16 cellular contexts compared by ENCODE assay signal in the genomic region with DNA sequence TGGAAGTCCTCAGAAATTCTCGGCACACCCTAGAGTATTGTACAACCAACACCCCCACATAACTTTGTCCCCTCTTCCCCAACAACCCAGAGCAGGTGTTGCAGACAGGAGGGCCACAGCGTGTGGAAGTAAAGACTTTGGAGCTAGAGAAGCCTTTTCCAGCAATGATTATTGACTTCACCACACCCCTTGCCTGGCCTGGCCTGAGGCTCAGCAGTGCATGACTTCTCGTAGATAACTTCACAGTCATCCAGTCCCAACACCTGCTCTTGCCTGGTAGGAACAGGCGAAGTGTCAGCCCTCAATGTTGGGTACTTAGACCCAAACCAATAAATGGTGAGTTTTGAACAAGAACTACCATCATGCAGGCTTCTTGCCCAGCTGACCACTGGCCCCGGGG. TPM values are rescaled to one million over a fixed set of nuclear protein-coding genes. Genes with fewer than 3 reads are reported as not detected.
DNase-seq lines count a peak whose midpoint lies in the region; ATAC-seq, FAIRE-seq and TF ChIP-seq lines count a peak whose summit lies in the region.
"Had no signal": no experiment of that assay in that cellular context is flagged by ENCODE, and none has a peak within 500 bp of the region (broad histone marks: within the 10 kb centered on the region; RNA-seq: fewer than 3 reads in every experiment).

No MANE protein-coding gene starts in this region.

- no TSS peak for BruUV-seq in IMR-90 (replicated peaks; lab: Mats Ljungman, UMichigan)

- H3K27ac ChIP-seq in right atrium auricular region = peak overlapping the region in 1 of 2 donors; percentile 90
- H3K27ac ChIP-seq in IMR-90 (ENCODE audit: insufficient read depth, low read length) = no peak overlapping the region
- peak overlapping the region; percentile 52 for H3K27ac ChIP-seq in keratinocyte (ENCODE audit: control insufficient read depth, insufficient read depth, low read length)
- no peak overlapping the region for H3K27ac ChIP-seq in small intestine (ENCODE audit: low read depth in 1 of 2, low read length in 1 of 2)
- H3K27ac ChIP-seq in upper lobe of right lung = no peak overlapping the region
- no peak overlapping the region for H3K27ac ChIP-seq in ovary
- no peak overlapping the region for H3K27ac ChIP-seq in testis
- H3K27ac ChIP-seq: PC-9 had no signal

- H4K8ac ChIP-seq in IMR-90 (ENCODE audit: low read depth in 2 of 2, low read length in 2 of 2) = no peak overlapping the region

- H3K9ac ChIP-seq in IMR-90 (ENCODE audit: low read depth, low read length) = no peak overlapping the region
- H3K9ac ChIP-seq in keratinocyte (ENCODE audit: control insufficient read depth, extremely low read depth, insufficient read depth, low read length) = no peak overlapping the region

- H2AK5ac ChIP-seq in IMR-90 (ENCODE audit: low read depth, low read length) = peak overlapping the region; percentile 68

- H3K14ac ChIP-seq in IMR-90 (replicated peaks; ENCODE audit: low read depth, low read length) = 0 out of 2 replicates have a peak overlapping the region, but pooled peaks have one; percentile 35

- H3K9me3 ChIP-seq in right atrium auricular region (no peaks in the 10 kb centered on the region), IMR-90 (ENCODE audit: control insufficient read depth, insufficient read depth, low read length) (no peaks in the 10 kb centered on the region), keratinocyte (ENCODE audit: control insufficient read depth, low read depth, low read length) (no peaks in the 10 kb centered on the region), small intestine (ENCODE audit: control insufficient read depth, low read depth) (no peaks in the 10 kb centered on the region), upper lobe of right lung (no peaks in the 10 kb centered on the region), ovary (no peaks in the 10 kb centered on the region), testis (no peaks in the 10 kb centered on the region)

- H4K20me1 ChIP-seq in IMR-90 (ENCODE audit: insufficient read depth, low read length) = no peaks in the 10 kb centered on the region; the same call in 1 of the 2 replicates
- H4K20me1 ChIP-seq in keratinocyte (ENCODE audit: control insufficient read depth, extremely low read depth, insufficient read depth, low read length) = peaks cover 3% of the 10 kb centered on the region

- H4K91ac ChIP-seq in IMR-90 (ENCODE audit: insufficient read depth, low read depth, low read length) = peak overlapping the region; percentile 27

- peak overlapping the region; percentile 28; the same call in 1 of the 2 replicates for H2BK20ac ChIP-seq in IMR-90 (ENCODE audit: low read depth, low read length)

- TF ChIP-seq EP300 in ovary (IDR thresholded peaks at IDR 0.05) = no peak

- TF ChIP-seq CTCF in right atrium auricular region (IDR thresholded peaks at IDR 0.05) (no peak), IMR-90 (conservative IDR thresholded peaks at IDR 0.05; ENCODE audit: low read depth, low read length) (no peak), keratinocyte (optimal IDR thresholded peaks at IDR 0.05 in 1 of 3, IDR thresholded peaks at IDR 0.05 in 1 of 3, conservative IDR thresholded peaks at IDR 0.05 in 1 of 3; ENCODE audit: extremely low read depth in 1 of 3, insufficient read depth in 2 of 3, low read length in 3 of 3) (no peak), upper lobe of right lung (IDR thresholded peaks at IDR 0.05) (no peak), ovary (IDR thresholded peaks at IDR 0.05) (no peak), testis (IDR thresholded peaks at IDR 0.05) (no peak)

- ATAC-seq in Right ventricle myocardium inferior = no peak
- no peak for ATAC-seq in IMR-90 (ENCODE audit: low read depth)
- no peak for ATAC-seq in upper lobe of right lung
- ATAC-seq: CD8-positive, alpha-beta T cell; SK-N-SH treated with all-trans-retinoic acid at 6 μM for 48 hours had no signal

- peak overlapping the region; percentile 57 for H3K4ac ChIP-seq in IMR-90 (ENCODE audit: low read depth, low read length)

- H3K9me1 ChIP-seq in IMR-90 (ENCODE audit: insufficient read depth, low read length) (peaks cover 21% of the 10 kb centered on the region), keratinocyte (ENCODE audit: control insufficient read depth, extremely low read depth, insufficient read depth, low read length) (peaks cover 2% of the 10 kb centered on the region)

- CTCF ChIA-PET in IMR-90 (lab: Yijun Ruan, JAX) = interaction anchor here (0.9 to 1.2 kb wide), 2 partner anchors 11 to 218 kb away, joined by 3 read pairs; no protein-coding TSS in a partner anchor

- no peak overlapping the region for H3K56ac ChIP-seq in IMR-90 (ENCODE audit: extremely low read depth, insufficient read depth, low read length)

- intact Hi-C loops in Right ventricle myocardium inferior (cut with DNase I) (loop anchor here (2.0 kb wide), 1 partner anchor 219 kb away; no protein-coding TSS in a partner anchor), IMR-90 (cut with micrococcal nuclease) (loop anchor here (5.0 kb wide), 2 partner anchors 154 to 926 kb away; no protein-coding TSS in a partner anchor), upper lobe of right lung (cut with DNase I) (no loop called here), ovary (cut with DNase I) (loop anchor here in 2 of 4 donors (2.0 to 10.0 kb wide), 3 partner anchors 219 to 321 kb away; no protein-coding TSS in a partner anchor), testis (cut with DNase I; ENCODE audit: low total_unique reads) (no loop called here)

- no peak overlapping the region; the same call in 2 of the 3 replicates for H2BK15ac ChIP-seq in IMR-90 (ENCODE audit: low read depth, low read length)

- H3K27me3 ChIP-seq in right atrium auricular region = no peaks in the 10 kb centered on the region
- H3K27me3 ChIP-seq in IMR-90 (ENCODE audit: control insufficient read depth, insufficient read depth, low read length) = no peaks in the 10 kb centered on the region; the same call in 1 of the 2 replicates
- H3K27me3 ChIP-seq in keratinocyte (ENCODE audit: control insufficient read depth, extremely low read depth, insufficient read depth, low read length) = no peaks in the 10 kb centered on the region
- no peaks in the 10 kb centered on the region for H3K27me3 ChIP-seq in small intestine (ENCODE audit: control insufficient read depth in 2 of 2, insufficient read depth in 2 of 2, low read length in 2 of 2)
- no peaks in the 10 kb centered on the region for H3K27me3 ChIP-seq in upper lobe of right lung
- H3K27me3 ChIP-seq in ovary = no peaks in the 10 kb centered on the region
- H3K27me3 ChIP-seq in testis = no peaks in the 10 kb centered on the region

- H3K23ac ChIP-seq in IMR-90 (ENCODE audit: low read depth, low read length) = no peak overlapping the region

- TF ChIP-seq POLR2A in IMR-90 (IDR thresholded peaks at IDR 0.05; ENCODE audit: low read depth, low read length) = no peak
- TF ChIP-seq POLR2A in ovary (IDR thresholded peaks at IDR 0.05) = no peak
- no peak for TF ChIP-seq POLR2A in testis (IDR thresholded peaks at IDR 0.05)

- no peak overlapping the region for H2BK5ac ChIP-seq in IMR-90 (ENCODE audit: low read depth, low read length, poor library complexity, severe bottlenecking)

- TF ChIP-seq RAD21 in IMR-90 (IDR thresholded peaks at IDR 0.05; ENCODE audit: low read length) = no peak

- no peak overlapping the region for H3K4me2 ChIP-seq in IMR-90 (ENCODE audit: low read depth, low read length)
- H3K4me2 ChIP-seq in keratinocyte (ENCODE audit: control insufficient read depth, extremely low read depth, insufficient read depth, low read depth, low read length) = peak overlapping the region; percentile 11

- dilution Hi-C loops in IMR-90 (cut with HindIII; ENCODE audit: low sequenced_read_pairs, unreplicated experiment) (no loop called here), keratinocyte (cut with MboI; ENCODE audit: extremely low pct_ligation_motif_present, low sequenced_read_pairs) (no loop called here)

- POLR2A ChIA-PET in IMR-90 (lab: Charles Lee; ENCODE audit: unreplicated experiment) = no interaction called here

- 100% methylated on average over 1 of the region's 5 CpGs; no CpG with 5 or more reads in 1 of the 2 experiments for WGBS in IMR-90 (ENCODE audit: extremely low coverage in 2 of 2, insufficient read length in 1 of 2), 2 experiments
- 43 to 77% (median 61%) methylated on average over 5 of the region's 5 CpGs for WGBS in small intestine, 3 donors
- WGBS in ovary, 3 donors = 90 to 92% (median 91%) methylated on average over 5 of the region's 5 CpGs
- 80 to 91% methylated on average over 5 of the region's 5 CpGs for WGBS in testis, 2 donors

- H3K4me1 ChIP-seq in right atrium auricular region = peaks cover 0 to 42% of the 10 kb centered on the region in 2 donors
- H3K4me1 ChIP-seq in IMR-90 (ENCODE audit: control insufficient read depth, insufficient read depth, low read length) = peaks cover 12% of the 10 kb centered on the region
- H3K4me1 ChIP-seq in keratinocyte (ENCODE audit: control insufficient read depth, extremely low read depth, insufficient read depth, low read length) = peaks cover 60% of the 10 kb centered on the region
- no peaks in the 10 kb centered on the region for H3K4me1 ChIP-seq in small intestine (ENCODE audit: control insufficient read depth in 2 of 2, insufficient read depth in 1 of 2, low read depth in 1 of 2, low read length in 1 of 2)
- H3K4me1 ChIP-seq in upper lobe of right lung = peaks cover 4% of the 10 kb centered on the region
- H3K4me1 ChIP-seq in ovary (ENCODE audit: insufficient read depth) = no peaks in the 10 kb centered on the region
- peaks cover 4% of the 10 kb centered on the region for H3K4me1 ChIP-seq in testis

- H4K5ac ChIP-seq in IMR-90 (ENCODE audit: low read depth, low read length) = no peak overlapping the region

- H2BK120ac ChIP-seq in IMR-90 (ENCODE audit: low read depth, low read length) = peak overlapping the region; percentile 24

- H3K36me3 ChIP-seq in right atrium auricular region (peaks cover 35% of the 10 kb centered on the region), IMR-90 (ENCODE audit: control insufficient read depth, insufficient read depth, low read length) (peaks cover 3% of the 10 kb centered on the region), keratinocyte (ENCODE audit: control insufficient read depth in 2 of 2, extremely low read depth in 1 of 2, insufficient read depth in 2 of 2, low read length in 2 of 2) (peaks cover 6 to 7% of the 10 kb centered on the region in 2 experiments), small intestine (ENCODE audit: control insufficient read depth in 2 of 2, insufficient read depth in 2 of 2, low read length in 2 of 2) (peaks cover 14 to 17% of the 10 kb centered on the region in 2 donors), upper lobe of right lung (peaks cover 23% of the 10 kb centered on the region), ovary (no peaks in the 10 kb centered on the region), testis (ENCODE audit: low read depth, missing control alignments) (no peaks in the 10 kb centered on the region)

- H3K18ac ChIP-seq in IMR-90 (ENCODE audit: low read depth, low read length) = no peak overlapping the region

- FAIRE-seq in keratinocyte (lab: Jason Lieb, UNC) (no peak), small intestine (lab: Jason Lieb, UNC) (no peak)
- FAIRE-seq: H54 had no signal

- in situ Hi-C loops in IMR-90 (cut with MboI; ENCODE audit: low sequenced_read_pairs) = loop anchor here (5.0 kb wide), 1 partner anchor 219 kb away; no protein-coding TSS in a partner anchor

- H3K79me2 ChIP-seq in keratinocyte (ENCODE audit: control insufficient read depth, insufficient read depth, low read length) = no peaks in the 10 kb centered on the region

- DNase-seq in right atrium auricular region (ENCODE audit: low spot score) (peak; percentile 44), Right ventricle myocardium inferior (ENCODE audit: missing footprints) (no peak), IMR-90 (no peak), keratinocyte (ENCODE audit: low read depth, low spot score) (no peak), small intestine (peak; percentile 23), upper lobe of right lung (no peak), ovary (no peak), testis (no peak)
- DNase-seq: CD8-positive, alpha-beta T cell; NCI-H1417; NCI-H1930; NCI-H526; PC-9; SHP77 had no signal

- H3K79me1 ChIP-seq in IMR-90 (ENCODE audit: low read depth in 1 of 2, low read length in 2 of 2) = no peaks in the 10 kb centered on the region

- H2AK9ac ChIP-seq in IMR-90 (replicated peaks; ENCODE audit: low read depth, low read length, poor library complexity) = no peak overlapping the region

- H2AFZ ChIP-seq in IMR-90 (replicated peaks; ENCODE audit: low read length, poor library complexity) = no peak overlapping the region
- H2AFZ ChIP-seq in keratinocyte (ENCODE audit: control insufficient read depth, low read length) = no peak overlapping the region
- H2AFZ ChIP-seq: PC-9 had no signal

- H3K4me3 ChIP-seq in right atrium auricular region (no peak overlapping the region), IMR-90 (ENCODE audit: insufficient read depth, low read depth, low read length) (no peak overlapping the region), keratinocyte (ENCODE audit: control insufficient read depth in 2 of 3, extremely low read depth in 1 of 3, insufficient read depth in 2 of 3, low read depth in 1 of 3, low read length in 3 of 3) (no peak overlapping the region), small intestine (ENCODE audit: low read depth in 1 of 2, low read length in 2 of 2) (no peak overlapping the region), upper lobe of right lung (no peak overlapping the region), ovary (no peak overlapping the region), testis (no peak overlapping the region)
- H3K4me3 ChIP-seq: PC-9 had no signal

RNA-seq across cellular contexts. Expression of a gene that starts 36.7 kb away (rescaled TPM):
- total RNA-seq in right atrium auricular region (100 to 1,000 TPM; 289 to 443 TPM), Right ventricle myocardium inferior (507 TPM), IMR-90 (2012; rRNA removed) (38.6 and 46.1 TPM in 2 replicates), upper lobe of right lung (25.0 TPM), ovary (10 to 100 TPM; 12.5 to 80.4 (median 18.2) TPM), testis (10 to 100 TPM; 34.3 to 38.3 TPM)
- polyA plus RNA-seq in IMR-90 (2012; rRNA removed) (29.2 and 29.4 TPM in 2 replicates), keratinocyte (27.0 to 33.3 TPM (median 30.9 TPM) in 3 replicates), small intestine (100 to 1,000 TPM in 1 of 3 donors, 10 to 100 TPM in 2; 65.9 to 105 (median 78.0) TPM), ovary (10 to 100 TPM; 15.2 to 47.0 TPM), testis (ENCODE audit: insufficient read depth, low read depth, low replicate concordance) (121 TPM)
- 11.5 and 14.4 TPM in 2 replicates for polyA plus RNA-seq in IMR-90 (2012; cell fraction: cytosol; rRNA removed)
- 9.2 and 22.7 TPM in 2 replicates for polyA plus RNA-seq in IMR-90 (2012; cell fraction: nucleus; rRNA removed; ENCODE audit: low replicate concordance)
- polyA plus RNA-seq in keratinocyte (2011; ENCODE audit: low read depth) = 25.9 TPM
- 21.4 and 34.2 TPM in 2 replicates for polyA plus RNA-seq in keratinocyte (2011; cell fraction: cytosol; rRNA removed)
- polyA plus RNA-seq in keratinocyte (2011; cell fraction: nucleus; rRNA removed) = 30.0 and 37.8 TPM in 2 replicates
- 28.3 and 48.5 TPM in 2 replicates for polyA plus RNA-seq in keratinocyte (2012; ENCODE audit: low replicate concordance)
- polyA minus RNA-seq in keratinocyte = 21.7 to 25.8 TPM (median 24.0 TPM) in 3 replicates
- polyA minus RNA-seq in keratinocyte (2011; cell fraction: cytosol; rRNA and poly(A)+ RNA removed) = 16.3 TPM
- 14.7 and 16.8 TPM in 2 replicates for polyA minus RNA-seq in keratinocyte (2011; cell fraction: nucleus; rRNA and poly(A)+ RNA removed)

Comparison
In these comparisons a context has a peak if more than half of its experiments do, and no peak if none do; other contexts are left out.
1. DNase-seq: peak in right atrium auricular region (single experiment) and small intestine (single experiment); none in Right ventricle myocardium inferior (single experiment), IMR-90 (single experiment), keratinocyte (single experiment), upper lobe of right lung (single experiment), ovary (0 of 5) and testis (single experiment).
2. intact Hi-C loops: an anchor here in Right ventricle myocardium inferior (2.0 kb wide) and IMR-90 (5.0 kb wide); none called in upper lobe of right lung and testis.